In the genomic region with DNA sequence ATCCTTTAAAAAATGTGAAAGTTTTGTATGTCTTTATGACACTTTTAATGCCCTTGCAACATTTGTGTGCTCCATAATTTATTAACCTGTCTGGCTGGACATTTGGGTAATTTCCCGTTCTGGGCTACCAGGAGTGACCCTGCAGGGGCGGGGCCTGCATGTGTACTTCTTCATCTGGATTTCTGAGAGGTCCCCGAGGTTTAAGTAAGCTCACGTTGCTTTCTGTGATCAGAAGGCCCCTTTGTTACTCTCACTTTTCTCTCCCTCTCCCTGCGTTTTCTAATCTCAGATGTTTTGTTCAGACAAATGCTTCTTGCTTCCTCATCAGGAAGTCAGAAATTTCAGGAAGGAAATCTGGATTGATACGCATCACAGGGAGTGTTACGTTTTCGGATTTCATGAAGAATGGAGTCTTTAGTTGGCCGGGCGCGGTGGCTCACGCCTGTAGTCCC, we compare ENCODE assay signal across 14 cellular contexts.
A peak's percentile ranks its signal among the peaks of the same experiment; 100 is the strongest.
DNase-seq lines count a peak whose midpoint lies in the region; ATAC-seq, FAIRE-seq and TF ChIP-seq lines count a peak whose summit lies in the region.
"Had no signal": no experiment of that assay in that cellular context is flagged by ENCODE, and none has a peak within 500 bp of the region (broad histone marks: within the 10 kb centered on the region; RNA-seq: fewer than 3 reads in every experiment).

No MANE protein-coding gene starts in this region.

- H3K27me3 ChIP-seq in H9 (ENCODE audit: insufficient read depth, low read length) (no peaks in the 10 kb centered on the region), astrocyte (ENCODE audit: insufficient read depth, low read length) (no peaks in the 10 kb centered on the region), iPS-18a (ENCODE audit: control insufficient read depth, insufficient read depth, low read length) (no peaks in the 10 kb centered on the region), psoas muscle (ENCODE audit: insufficient read depth in 3 of 3, low read length in 2 of 3) (no peaks in the 10 kb centered on the region)

- no peak overlapping the region for H2BK5ac ChIP-seq in H9 (ENCODE audit: insufficient read length, low read length)

- no peak overlapping the region for H4K91ac ChIP-seq in H9 (ENCODE audit: insufficient read length, low read depth, low read length)

- H3K4me1 Mint-ChIP-seq in H9 (peaks cover 17 to 23% of the 10 kb centered on the region in 2 experiments), astrocyte (ENCODE audit: low read depth, unreplicated experiment) (peaks cover 11% of the 10 kb centered on the region)
- no peaks in the 10 kb centered on the region for H3K4me1 Mint-ChIP-seq in stimulated activated memory B cell treated with anti-CD40 and anti-IgM and Interleukin-4, amounts not matched to agents 10 μg/mL and 1 μg/mL and 100 μg/mL, for 72 hours

- no peaks in the 10 kb centered on the region for H4K20me1 ChIP-seq in H9 (ENCODE audit: control insufficient read depth, insufficient read depth, insufficient read length)
- H4K20me1 ChIP-seq in astrocyte (ENCODE audit: insufficient read depth, low read length) = no peaks in the 10 kb centered on the region

- H2BK12ac ChIP-seq in H9 (ENCODE audit: insufficient read length, low read depth, low read length) = no peak overlapping the region

- H4K5ac ChIP-seq in H9 (ENCODE audit: insufficient read length, low read depth, low read length) = no peak overlapping the region

- H3K9me3 Mint-ChIP-seq in H9 = peaks cover 3 to 5% of the 10 kb centered on the region in 2 experiments; a peak in 2 of 5 replicates
- no peaks in the 10 kb centered on the region for H3K9me3 Mint-ChIP-seq in astrocyte (ENCODE audit: unreplicated experiment)
- peaks cover 8% of the 10 kb centered on the region for H3K9me3 Mint-ChIP-seq in stimulated activated memory B cell treated with anti-CD40 and anti-IgM and Interleukin-4, amounts not matched to agents 10 μg/mL and 1 μg/mL and 100 μg/mL, for 72 hours

- no peak overlapping the region for H4K8ac ChIP-seq in H9 (replicated peaks; ENCODE audit: insufficient read length, low read depth, low read length)

- H3K4me1 ChIP-seq in H9 (ENCODE audit: insufficient read depth, low read length) = no peaks in the 10 kb centered on the region; the same call in 1 of the 2 replicates
- H3K4me1 ChIP-seq in astrocyte (ENCODE audit: insufficient read depth, low read length) = peaks cover 4% of the 10 kb centered on the region
- H3K4me1 ChIP-seq in iPS-18a (ENCODE audit: control insufficient read depth, low read depth, low read length) = peaks cover 14% of the 10 kb centered on the region
- H3K4me1 ChIP-seq in psoas muscle = peaks cover 23% of the 10 kb centered on the region

- H3K23me2 ChIP-seq in H9 (ENCODE audit: insufficient read length, low read depth, low read length, poor library complexity, severe bottlenecking) = no peaks in the 10 kb centered on the region

- no peak overlapping the region for H2BK20ac ChIP-seq in H9 (ENCODE audit: low read depth, low read length, poor library complexity, severe bottlenecking)

- TF ChIP-seq CTCF in H9 (conservative IDR thresholded peaks at IDR 0.05) (no peak), astrocyte (IDR thresholded peaks at IDR 0.05; ENCODE audit: insufficient read depth, low read depth, low read length) (no peak), psoas muscle (IDR thresholded peaks at IDR 0.05) (no peak)

- no peak overlapping the region for H2AK5ac ChIP-seq in H9 (ENCODE audit: insufficient read length, low read length)

- FAIRE-seq in astrocyte (lab: Jason Lieb, UNC) (no peak), frontal cortex (lab: Jason Lieb, UNC) (no peak)
- FAIRE-seq: H1 had no signal

- no peak overlapping the region for H3K4me3 Mint-ChIP-seq in H9
- peak overlapping the region; percentile 62 for H3K4me3 Mint-ChIP-seq in astrocyte (ENCODE audit: unreplicated experiment)
- H3K4me3 Mint-ChIP-seq in stimulated activated memory B cell treated with anti-CD40 and anti-IgM and Interleukin-4, amounts not matched to agents 10 μg/mL and 1 μg/mL and 100 μg/mL, for 72 hours = no peak overlapping the region

- no peak for ATAC-seq in psoas muscle
- no peak for ATAC-seq in stimulated activated memory B cell treated with anti-CD40 and anti-IgM and Interleukin-4, amounts not matched to agents 10 μg/mL and 1 μg/mL and 100 μg/mL, for 72 hours

- H3K9me3 ChIP-seq in H9 (ENCODE audit: control insufficient read depth, low read depth, low read length) (no peaks in the 10 kb centered on the region), astrocyte (ENCODE audit: insufficient read depth, low read depth, low read length) (no peaks in the 10 kb centered on the region), iPS-18a (ENCODE audit: control insufficient read depth, low read depth, low read length) (no peaks in the 10 kb centered on the region), psoas muscle (no peaks in the 10 kb centered on the region)

- DNase-seq in H9 (no peak), astrocyte (ENCODE audit: low read depth) (no peak), psoas muscle (no peak), frontal cortex (ENCODE audit: low spot score in 2 of 2) (no peak), OCI-M2 (lab: John Stamatoyannopoulos, UW; ENCODE audit: unreplicated experiment) (no peak), NCI-H524 (lab: John Stamatoyannopoulos, UW) (no peak)
- DNase-seq: activated CD4-positive, alpha-beta T cell treated with anti-CD3 and anti-CD28 coated beads for 4 hours; AML-193; NCI-H510A; stimulated activated CD4-positive, alpha-beta T cell treated with anti-CD3 and anti-CD28 coated beads, Interleukin-15, amount 100 ng/mL, for 24 hours had no signal

- no peaks in the 10 kb centered on the region for H3K79me1 ChIP-seq in H9 (ENCODE audit: insufficient read depth, low read depth, low read length, poor library complexity, severe bottlenecking)

- H2BK120ac ChIP-seq in H9 (ENCODE audit: low read depth, low read length, poor library complexity, severe bottlenecking) = no peak overlapping the region

- H3K18ac ChIP-seq in H9 (ENCODE audit: insufficient read length, low read depth, low read length) = no peak overlapping the region

- H3K27ac ChIP-seq in H9 (ENCODE audit: insufficient read length, low read depth, low read length) (no peak overlapping the region), astrocyte (ENCODE audit: low read depth, low read length) (no peak overlapping the region), iPS-18a (ENCODE audit: low read length) (no peak overlapping the region), psoas muscle (peak overlapping the region; percentile 72)
- H3K27ac ChIP-seq: SK-N-MC had no signal

- no peak overlapping the region for H3K4me2 ChIP-seq in H9 (ENCODE audit: insufficient read depth, insufficient read length, low read length)
- no peak overlapping the region for H3K4me2 ChIP-seq in astrocyte (ENCODE audit: low read length)

- intact Hi-C loops in psoas muscle (cut with DNase I) = no loop called here

- H3K79me2 ChIP-seq in H9 (ENCODE audit: insufficient read depth, low read length) (no peaks in the 10 kb centered on the region), astrocyte (ENCODE audit: insufficient read depth, low read length) (no peaks in the 10 kb centered on the region)

- no CpG with 5 or more reads among the region's 12 CpGs for WGBS in H9 (ENCODE audit: extremely low coverage, insufficient read length, low lambda C conversion rate)
- 52 to 73% (median 64%) methylated on average over 12 of the region's 12 CpGs for WGBS in psoas muscle, 3 donors

- peaks cover 9 to 28% (median 12%) of the 10 kb centered on the region in 3 experiments; a peak in 6 of 7 replicates for H3K36me3 Mint-ChIP-seq in H9 (ENCODE audit: insufficient read depth in 1 of 3, low read depth in 3 of 3)
- peaks cover 20% of the 10 kb centered on the region for H3K36me3 Mint-ChIP-seq in astrocyte (ENCODE audit: low read depth, unreplicated experiment)
- no peaks in the 10 kb centered on the region for H3K36me3 Mint-ChIP-seq in stimulated activated memory B cell treated with anti-CD40 and anti-IgM and Interleukin-4, amounts not matched to agents 10 μg/mL and 1 μg/mL and 100 μg/mL, for 72 hours

- no peak overlapping the region for H3T11ph ChIP-seq in H9 (ENCODE audit: low read length)

- H3K56ac ChIP-seq in H9 (ENCODE audit: insufficient read length, low read depth, low read length) = no peak overlapping the region

- no peak overlapping the region for H3K9ac ChIP-seq in H9 (ENCODE audit: extremely low read depth, insufficient read length, low read length)
- no peak overlapping the region for H3K9ac ChIP-seq in astrocyte (ENCODE audit: low read length)
- H3K9ac ChIP-seq in iPS-18a (ENCODE audit: low read length) = peak overlapping the region; percentile 2

- H3K4ac ChIP-seq in H9 (ENCODE audit: low read depth, low read length) = no peak overlapping the region

- peak overlapping the region; percentile 83 to 97 (median 86); a peak in 6 of 7 replicates for H3K27ac Mint-ChIP-seq in H9
- H3K27ac Mint-ChIP-seq in astrocyte (ENCODE audit: unreplicated experiment) = peak overlapping the region; percentile 81
- H3K27ac Mint-ChIP-seq in stimulated activated memory B cell treated with anti-CD40 and anti-IgM and Interleukin-4, amounts not matched to agents 10 μg/mL and 1 μg/mL and 100 μg/mL, for 72 hours = no peak overlapping the region

- H3K4me3 ChIP-seq in astrocyte (ENCODE audit: insufficient read depth, low read depth, low read length) = no peak overlapping the region
- H3K4me3 ChIP-seq in iPS-18a (ENCODE audit: low read length) = no peak overlapping the region
- no peak overlapping the region for H3K4me3 ChIP-seq in psoas muscle
- H3K4me3 ChIP-seq: SK-N-MC had no signal

- H2BK15ac ChIP-seq in H9 (ENCODE audit: low read depth, low read length) = no peak overlapping the region

- H3K23ac ChIP-seq in H9 (ENCODE audit: insufficient read length, low read depth, low read length) = no peak overlapping the region

- H3K27me3 Mint-ChIP-seq in H9 (ENCODE audit: low read depth) (no peaks in the 10 kb centered on the region), astrocyte (ENCODE audit: low read depth, unreplicated experiment) (no peaks in the 10 kb centered on the region)
- H3K27me3 Mint-ChIP-seq in stimulated activated memory B cell treated with anti-CD40 and anti-IgM and Interleukin-4, amounts not matched to agents 10 μg/mL and 1 μg/mL and 100 μg/mL, for 72 hours = peaks cover 37% of the 10 kb centered on the region

- H3K36me3 ChIP-seq in astrocyte (ENCODE audit: insufficient read depth, low read length) (no peaks in the 10 kb centered on the region), iPS-18a (ENCODE audit: control insufficient read depth, low read depth, low read length) (no peaks in the 10 kb centered on the region), psoas muscle (ENCODE audit: insufficient read depth in 1 of 2, low read depth in 1 of 2) (peaks cover 0 to 10% of the 10 kb centered on the region in 2 donors)

- H2AFZ ChIP-seq in H9 (ENCODE audit: low read length) (no peak overlapping the region), astrocyte (ENCODE audit: low read depth, low read length) (no peak overlapping the region)

- no peak overlapping the region for H3K14ac ChIP-seq in H9 (ENCODE audit: insufficient read depth, low read length)
